ENCODE assay signal across 27 cellular contexts in genomic region chr10:50601974-50602373, GRCh38.
"Had no signal": no experiment of that assay in that cellular context is flagged by ENCODE, and none has a peak within 500 bp of the region (broad histone marks: within the 10 kb centered on the region; RNA-seq: fewer than 3 reads in every experiment).

No MANE protein-coding gene starts in this region.

- H3K27ac Mint-ChIP-seq: dendritic cell treated with granulocyte-macrophage colony-stimulating factor and Interleukin-4, amounts not matched to agents 40 ng/mL and 50 ng/mL, for 4 days; naive thymus-derived CD4-positive, alpha-beta T cell; nephron; neural progenitor cell; progenitor cell of endocrine pancreas; stimulated activated naive B cell treated with anti-CD40 and anti-IgM and Interleukin-4, amounts not matched to agents 10 μg/mL and 1 μg/mL and 100 μg/mL, for 72 hours; stimulated activated naive CD8-positive, alpha-beta T cell treated with anti-CD3 and anti-CD28 coated beads, Interleukin-15, Interleukin-2, amounts not matched to agents 100 ng/mL and 50 ng/mL, for 24 hours had no signal

- H3K4me3 Mint-ChIP-seq: dendritic cell treated with granulocyte-macrophage colony-stimulating factor and Interleukin-4, amounts not matched to agents 40 ng/mL and 50 ng/mL, for 4 days; endodermal cell; nephron; neural progenitor cell; stimulated activated naive B cell treated with anti-CD40 and anti-IgM and Interleukin-4, amounts not matched to agents 10 μg/mL and 1 μg/mL and 100 μg/mL, for 72 hours; stimulated activated naive CD8-positive, alpha-beta T cell treated with anti-CD3 and anti-CD28 coated beads, Interleukin-15, Interleukin-2, amounts not matched to agents 100 ng/mL and 50 ng/mL, for 24 hours had no signal

- H3K36me3 Mint-ChIP-seq: neural progenitor cell had no signal

- H3K9me3 ChIP-seq: gastrocnemius medialis, heart left ventricle, left lung, right lobe of liver, thoracic aorta, transverse colon, upper lobe of right lung, vagina had no signal

- H3K4me3 ChIP-seq: gastrocnemius medialis, heart left ventricle, hepatocyte, left lung, neural progenitor cell, right lobe of liver, thoracic aorta, transverse colon, upper lobe of right lung, vagina had no signal

- H3K36me3 ChIP-seq: gastrocnemius medialis, heart left ventricle, left lung, neural progenitor cell, right lobe of liver, thoracic aorta, transverse colon, upper lobe of right lung, vagina had no signal

- DNase-seq: effector CD8-positive, alpha-beta T cell; endodermal cell; foreskin fibroblast; gastrocnemius medialis; heart left ventricle; left cardiac atrium; left lung; mesenchymal stem cell; midbrain; naive thymus-derived CD4-positive, alpha-beta T cell; right lobe of liver; small intestine; stimulated activated CD4-positive, alpha-beta T cell treated with anti-CD3 and anti-CD28 coated beads, Interleukin-15, amount 100 ng/mL, for 24 hours; stimulated activated CD4-positive, alpha-beta T cell treated with anti-CD3 and anti-CD28 coated beads, Interleukin-2, amount 100 ng/mL, for 48 hours; stimulated activated naive B cell treated with anti-CD40 and anti-IgM and Interleukin-4, amounts not matched to agents 10 μg/mL and 1 μg/mL and 100 μg/mL, for 72 hours; transverse colon; upper lobe of right lung had no signal

- H3K9ac ChIP-seq: neural progenitor cell, parathyroid adenoma had no signal

- H3K9me3 Mint-ChIP-seq: dendritic cell treated with granulocyte-macrophage colony-stimulating factor and Interleukin-4, amounts not matched to agents 40 ng/mL and 50 ng/mL, for 4 days; endodermal cell; naive thymus-derived CD4-positive, alpha-beta T cell; nephron; neural progenitor cell; stimulated activated naive B cell treated with anti-CD40 and anti-IgM and Interleukin-4, amounts not matched to agents 10 μg/mL and 1 μg/mL and 100 μg/mL, for 72 hours; stimulated activated naive CD8-positive, alpha-beta T cell treated with anti-CD3 and anti-CD28 coated beads, Interleukin-15, Interleukin-2, amounts not matched to agents 100 ng/mL and 50 ng/mL, for 24 hours had no signal

- H3K27me3 ChIP-seq: gastrocnemius medialis, heart left ventricle, hepatocyte, left lung, neural progenitor cell, right lobe of liver, transverse colon, upper lobe of right lung, vagina had no signal

- H3K4me1 ChIP-seq: neural progenitor cell had no signal

- H3K27me3 Mint-ChIP-seq: dendritic cell treated with granulocyte-macrophage colony-stimulating factor and Interleukin-4, amounts not matched to agents 40 ng/mL and 50 ng/mL, for 4 days; naive thymus-derived CD4-positive, alpha-beta T cell; progenitor cell of endocrine pancreas; stimulated activated naive B cell treated with anti-CD40 and anti-IgM and Interleukin-4, amounts not matched to agents 10 μg/mL and 1 μg/mL and 100 μg/mL, for 72 hours; stimulated activated naive CD8-positive, alpha-beta T cell treated with anti-CD3 and anti-CD28 coated beads, Interleukin-15, Interleukin-2, amounts not matched to agents 100 ng/mL and 50 ng/mL, for 24 hours had no signal

- ATAC-seq: esophagus mucosa; gastrocnemius medialis; heart left ventricle; left cardiac atrium; naive thymus-derived CD4-positive, alpha-beta T cell; right lobe of liver had no signal

- H3K27ac ChIP-seq: gastrocnemius medialis, hepatocyte, neural progenitor cell, parathyroid adenoma, right lobe of liver, thoracic aorta, transverse colon, upper lobe of right lung, vagina had no signal

- FAIRE-seq: small intestine had no signal
